ENCODE assay signal across 21 cellular contexts in genomic region chr7:158791133-158791532, GRCh38. TPM values are rescaled to one million over a fixed set of nuclear protein-coding genes. Genes with fewer than 3 reads are reported as not detected.
DNase-seq lines count a peak whose midpoint lies in the region; ATAC-seq and TF ChIP-seq lines count a peak whose summit lies in the region.
"Had no signal": no experiment of that assay in that cellular context is flagged by ENCODE, and none has a peak within 500 bp of the region (broad histone marks: within the 10 kb centered on the region; RNA-seq: fewer than 3 reads in every experiment).

No MANE protein-coding gene starts in this region.

- no peaks in the 10 kb centered on the region for H3K9me3 Mint-ChIP-seq in activated naive CD4-positive, alpha-beta T cell treated with anti-CD3 and anti-CD28 coated beads for 36 hours
- no peaks in the 10 kb centered on the region for H3K9me3 Mint-ChIP-seq in activated naive CD4-positive, alpha-beta T cell treated with anti-CD3 and anti-CD28 coated beads, Interleukin-2, amount 10 ng/mL, durations not matched to agents 7 days and 5 days

- no peak for TF ChIP-seq POLR2A in esophagus muscularis mucosa (IDR thresholded peaks at IDR 0.05; ENCODE audit: low read depth)

- H3K27me3 Mint-ChIP-seq in activated naive CD4-positive, alpha-beta T cell treated with anti-CD3 and anti-CD28 coated beads for 36 hours (ENCODE audit: low read depth) = no peaks in the 10 kb centered on the region
- no peaks in the 10 kb centered on the region for H3K27me3 Mint-ChIP-seq in activated naive CD4-positive, alpha-beta T cell treated with anti-CD3 and anti-CD28 coated beads, Interleukin-2, amount 10 ng/mL, durations not matched to agents 7 days and 5 days
- no peaks in the 10 kb centered on the region for H3K27me3 Mint-ChIP-seq in T-helper 17 cell

- H3K27me3 ChIP-seq in esophagus muscularis mucosa (no peaks in the 10 kb centered on the region), trophoblast cell (ENCODE audit: insufficient read depth, low read length) (no peaks in the 10 kb centered on the region)
- H3K27me3 ChIP-seq: Peyer's patch had no signal

- no peak overlapping the region for H3K4me3 Mint-ChIP-seq in activated naive CD4-positive, alpha-beta T cell treated with anti-CD3 and anti-CD28 coated beads for 36 hours
- no peak overlapping the region for H3K4me3 Mint-ChIP-seq in activated naive CD4-positive, alpha-beta T cell treated with anti-CD3 and anti-CD28 coated beads, Interleukin-2, amount 10 ng/mL, durations not matched to agents 7 days and 5 days
- H3K4me3 Mint-ChIP-seq in T-helper 17 cell = peak overlapping the region; percentile 52

- no peak overlapping the region for H3K23ac ChIP-seq in trophoblast cell (ENCODE audit: low read length)

- DNase-seq in activated naive CD4-positive, alpha-beta T cell treated with anti-CD3 and anti-CD28 coated beads for 36 hours = no peak
- DNase-seq in activated naive CD4-positive, alpha-beta T cell treated with anti-CD3 and anti-CD28 coated beads, Interleukin-2, amount 10 ng/mL, durations not matched to agents 7 days and 5 days = no peak
- DNase-seq in T-helper 17 cell (no peak), esophagus muscularis mucosa (ENCODE audit: extremely low spot score) (no peak), trophoblast cell (peak; percentile 21 to 62), globus pallidus (ENCODE audit: low spot score) (no peak), GM10266 (ENCODE audit: extremely low spot score) (no peak)
- DNase-seq: 8988T, AML-193, C1 segment of cervical spinal cord, EL, GF-D8, Karpas-422, MV-4-11, NCI-H1105 treated with DMSO at 0.1 percent for 48 hours, NCI-H2029 treated with DMSO at 0.1 percent for 48 hours, NCI-H226, NCI-H510A treated with DMSO at 0.1 percent for 48 hours, NCI-H748 treated with DMSO at 0.1 percent for 48 hours, Peyer's patch had no signal

- no peak overlapping the region for H2AFZ ChIP-seq in trophoblast cell (ENCODE audit: insufficient read depth, low read length, poor library complexity)

- no peak overlapping the region for H3K18ac ChIP-seq in trophoblast cell (ENCODE audit: low read length)

- no peak overlapping the region for H4K8ac ChIP-seq in trophoblast cell (ENCODE audit: low read depth, low read length)

- H3K79me2 ChIP-seq in trophoblast cell (ENCODE audit: control insufficient read depth, insufficient read depth, low read length, poor library complexity) = no peaks in the 10 kb centered on the region

- no peak for TF ChIP-seq EP300 in esophagus muscularis mucosa (IDR thresholded peaks at IDR 0.05)

- no peak overlapping the region for H2BK120ac ChIP-seq in trophoblast cell (ENCODE audit: insufficient read depth, low read length, poor library complexity)

- H3K27ac ChIP-seq in esophagus muscularis mucosa (replicated peaks in 1 of 4) (peak overlapping the region; percentile 1 to 89 (median 34)), trophoblast cell (ENCODE audit: low read depth, low read length) (peak overlapping the region; percentile 54)
- H3K27ac ChIP-seq: Peyer's patch had no signal

- peak overlapping the region; percentile 56 for H3K9ac ChIP-seq in trophoblast cell (ENCODE audit: low read length)

- CTCF ChIA-PET in activated naive CD4-positive, alpha-beta T cell treated with anti-CD3 and anti-CD28 coated beads for 36 hours (lab: Charles Lee) = no interaction called here
- CTCF ChIA-PET in activated naive CD4-positive, alpha-beta T cell treated with anti-CD3 and anti-CD28 coated beads, Interleukin-2, amount 10 ng/mL, durations not matched to agents 7 days and 5 days (lab: Charles Lee) = no interaction called here

- no peak overlapping the region for H4K91ac ChIP-seq in trophoblast cell (ENCODE audit: low read depth, low read length)

- no peak overlapping the region for H2AK5ac ChIP-seq in trophoblast cell (ENCODE audit: low read length)

- H2BK5ac ChIP-seq in trophoblast cell (ENCODE audit: low read depth, low read length, poor library complexity) = no peak overlapping the region

- no peak overlapping the region for H2BK12ac ChIP-seq in trophoblast cell (ENCODE audit: low read length)

- no peak overlapping the region for H3K14ac ChIP-seq in trophoblast cell (ENCODE audit: low read length)

- H3K4ac ChIP-seq in trophoblast cell (ENCODE audit: low read depth, low read length) = no peak overlapping the region

- TF ChIP-seq CTCF in esophagus muscularis mucosa (IDR thresholded peaks at IDR 0.05) (no peak), GM10266 (IDR thresholded peaks at IDR 0.05; ENCODE audit: control insufficient read depth, insufficient read depth, low read depth, missing control alignments) (no peak)

- H3K9me3 ChIP-seq in T-helper 17 cell (ENCODE audit: control insufficient read depth, low read length, poor library complexity, severe bottlenecking) (no peaks in the 10 kb centered on the region), esophagus muscularis mucosa (no peaks in the 10 kb centered on the region), trophoblast cell (ENCODE audit: insufficient read depth, low read depth, low read length) (peaks cover 2% of the 10 kb centered on the region)
- H3K9me3 ChIP-seq: Peyer's patch had no signal

- H3K27ac Mint-ChIP-seq in activated naive CD4-positive, alpha-beta T cell treated with anti-CD3 and anti-CD28 coated beads for 36 hours = peak overlapping the region; percentile 3
- no peak overlapping the region for H3K27ac Mint-ChIP-seq in activated naive CD4-positive, alpha-beta T cell treated with anti-CD3 and anti-CD28 coated beads, Interleukin-2, amount 10 ng/mL, durations not matched to agents 7 days and 5 days
- H3K27ac Mint-ChIP-seq in T-helper 17 cell = peak overlapping the region; percentile 53

- H4K12ac ChIP-seq in trophoblast cell (ENCODE audit: low read depth, low read length) = no peak overlapping the region

- H3K4me3 ChIP-seq in esophagus muscularis mucosa (no peak overlapping the region), trophoblast cell (ENCODE audit: low read depth, low read length) (no peak overlapping the region)
- H3K4me3 ChIP-seq: Peyer's patch had no signal

- ATAC-seq in T-helper 17 cell (no peak), HG02852 (IDR thresholded peaks at IDR 0.05; ENCODE audit: unreplicated experiment) (no peak)

- peaks cover 2% of the 10 kb centered on the region for H3K79me1 ChIP-seq in trophoblast cell (ENCODE audit: low read length)

- WGBS in esophagus muscularis mucosa = 93% methylated on average over 10 of the region's 10 CpGs
- no CpG with 5 or more reads among the region's 10 CpGs for WGBS in trophoblast cell (ENCODE audit: extremely low coverage, insufficient coverage, insufficient read length)

- no peak overlapping the region for H3K4me2 ChIP-seq in trophoblast cell (ENCODE audit: low read length)

- peaks cover 8% of the 10 kb centered on the region for H3K4me1 Mint-ChIP-seq in activated naive CD4-positive, alpha-beta T cell treated with anti-CD3 and anti-CD28 coated beads for 36 hours (ENCODE audit: low read depth)
- peaks cover 6% of the 10 kb centered on the region for H3K4me1 Mint-ChIP-seq in activated naive CD4-positive, alpha-beta T cell treated with anti-CD3 and anti-CD28 coated beads, Interleukin-2, amount 10 ng/mL, durations not matched to agents 7 days and 5 days
- peaks cover 13% of the 10 kb centered on the region for H3K4me1 Mint-ChIP-seq in T-helper 17 cell

- H3K36me3 ChIP-seq in esophagus muscularis mucosa = peaks cover 6 to 89% (median 70%) of the 10 kb centered on the region in 4 donors
- peaks cover 28 to 29% of the 10 kb centered on the region in 2 experiments for H3K36me3 ChIP-seq in trophoblast cell (ENCODE audit: control insufficient read depth in 1 of 2, insufficient read depth in 2 of 2, low read length in 2 of 2)

- H3K4me1 ChIP-seq in esophagus muscularis mucosa (peaks cover 5 to 51% (median 43%) of the 10 kb centered on the region in 4 donors), trophoblast cell (ENCODE audit: control insufficient read depth in 1 of 2, insufficient read depth in 2 of 2, low read length in 2 of 2) (no peaks in the 10 kb centered on the region)
- H3K4me1 ChIP-seq: Peyer's patch had no signal

- intact Hi-C loops in activated naive CD4-positive, alpha-beta T cell treated with anti-CD3 and anti-CD28 coated beads for 36 hours (cut with micrococcal nuclease) = no loop called here
- intact Hi-C loops in esophagus muscularis mucosa (cut with DNase I) = no loop called here

- peaks cover 25% of the 10 kb centered on the region for H3K36me3 Mint-ChIP-seq in activated naive CD4-positive, alpha-beta T cell treated with anti-CD3 and anti-CD28 coated beads for 36 hours (ENCODE audit: low read depth)
- peaks cover 65% of the 10 kb centered on the region for H3K36me3 Mint-ChIP-seq in activated naive CD4-positive, alpha-beta T cell treated with anti-CD3 and anti-CD28 coated beads, Interleukin-2, amount 10 ng/mL, durations not matched to agents 7 days and 5 days
- H3K36me3 Mint-ChIP-seq in T-helper 17 cell (ENCODE audit: low read depth) = peaks cover 10% of the 10 kb centered on the region

RNA-seq across cellular contexts. Expression of gene ESYT2, which starts 38.2 kb away (rescaled TPM):
- total RNA-seq in activated naive CD4-positive, alpha-beta T cell treated with anti-CD3 and anti-CD28 coated beads for 36 hours = 10 to 100 TPM; 41.7 to 44.3 TPM
- total RNA-seq in T-helper 17 cell = 100 to 1,000 TPM; 104 to 113 TPM
- 100 to 1,000 TPM; 166 to 235 (median 202) TPM for total RNA-seq in esophagus muscularis mucosa
- polyA plus RNA-seq in trophoblast cell (2013) = 58.7 and 59.5 TPM in 2 replicates

Comparison
In these comparisons a context has a peak if more than half of its experiments do, and no peak if none do; other contexts are left out.
1. DNase-seq: peak in trophoblast cell (2 of 2); none in activated naive CD4-positive, alpha-beta T cell treated with anti-CD3 and anti-CD28 coated beads for 36 hours (single experiment), activated naive CD4-positive, alpha-beta T cell treated with anti-CD3 and anti-CD28 coated beads, Interleukin-2, amount 10 ng/mL, durations not matched to agents 7 days and 5 days (single experiment), T-helper 17 cell (0 of 3), esophagus muscularis mucosa (single experiment), globus pallidus (single experiment) and GM10266 (single experiment).